Comparison of ENCODE assay signal across 19 cellular contexts in the genomic region with DNA sequence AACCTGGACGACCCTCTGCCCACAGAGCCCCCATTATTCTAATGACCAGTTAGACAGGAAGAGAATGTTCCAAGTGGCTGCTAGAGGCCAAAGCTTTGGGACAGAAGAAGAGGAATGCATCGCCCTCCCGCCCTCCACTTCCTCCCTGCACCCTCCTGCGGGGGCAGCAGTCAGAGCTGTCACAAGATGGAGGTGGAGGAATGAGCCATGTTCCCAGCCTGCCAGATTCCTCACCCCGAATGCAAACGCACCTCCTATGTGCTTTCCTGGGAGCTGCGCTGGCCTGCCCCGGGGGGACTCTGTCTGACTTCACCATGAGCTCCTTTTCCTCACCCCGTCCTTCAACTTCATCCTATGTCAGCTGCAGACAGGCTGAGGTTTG. TPM values are rescaled to one million over a fixed set of nuclear protein-coding genes. Genes with fewer than 3 reads are reported as not detected.
A peak's percentile ranks its signal among the peaks of the same experiment; 100 is the strongest.
DNase-seq lines count a peak whose midpoint lies in the region; ATAC-seq and TF ChIP-seq lines count a peak whose summit lies in the region.
"Had no signal": no experiment of that assay in that cellular context is flagged by ENCODE, and none has a peak within 500 bp of the region (broad histone marks: within the 10 kb centered on the region; RNA-seq: fewer than 3 reads in every experiment).

No MANE protein-coding gene starts in this region.

- H3K4me1 ChIP-seq in DND-41 (ENCODE audit: insufficient read depth, low read length), result peaks cover 8% of the 10 kb centered on the region
- H3K4me1 ChIP-seq: adrenal gland, Caco-2, pancreas had no signal

- H3K36me3 Mint-ChIP-seq in nephron progenitor cell (ENCODE audit: low read depth) (peaks cover 23% of the 10 kb centered on the region), natural killer cell (no peaks in the 10 kb centered on the region)
- peaks cover 37% of the 10 kb centered on the region for H3K36me3 Mint-ChIP-seq in CD4-positive, alpha-beta T cell (ENCODE audit: low read depth)

- intact Hi-C loops in CD4-positive, alpha-beta T cell (cut with DNase I, micrococcal nuclease), result loop anchor here in 1 of 2 experiments (5.0 kb wide), 2 partner anchors 97 to 217 kb away; partner anchors contain the start of gene LPAR2
- intact Hi-C loops in natural killer cell (cut with micrococcal nuclease), result no loop called here

- H3K9me3 Mint-ChIP-seq in nephron progenitor cell (no peaks in the 10 kb centered on the region), natural killer cell (no peaks in the 10 kb centered on the region)
- H3K9me3 Mint-ChIP-seq in CD4-positive, alpha-beta T cell, result no peaks in the 10 kb centered on the region
- H3K9me3 Mint-ChIP-seq: activated CD4-positive, alpha-beta memory T cell treated with anti-CD3 and anti-CD28 coated beads, Interleukin-2, amount 10 ng/mL, durations not matched to agents 7 days and 5 days; effector memory CD8-positive, alpha-beta T cell had no signal

- POLR2A ChIA-PET in CD4-positive, alpha-beta T cell (lab: Charles Lee), result interaction anchor here (0.7 kb wide), 1 partner anchor 98 kb away, joined by 3 read pairs; no protein-coding TSS in a partner anchor

- H3K27me3 Mint-ChIP-seq in nephron progenitor cell (ENCODE audit: low read depth, poor library complexity), result peaks cover 14% of the 10 kb centered on the region
- no peaks in the 10 kb centered on the region for H3K27me3 Mint-ChIP-seq in CD4-positive, alpha-beta T cell
- H3K27me3 Mint-ChIP-seq in natural killer cell (ENCODE audit: low read depth in 2 of 2), result no peaks in the 10 kb centered on the region
- H3K27me3 Mint-ChIP-seq: activated CD4-positive, alpha-beta memory T cell treated with anti-CD3 and anti-CD28 coated beads, Interleukin-2, amount 10 ng/mL, durations not matched to agents 7 days and 5 days; effector memory CD8-positive, alpha-beta T cell had no signal

- no peak for ATAC-seq in DND-41 (ENCODE audit: insufficient read depth, low read depth)
- no peak for ATAC-seq in CD4-positive, alpha-beta T cell (ENCODE audit: poor library complexity)
- no peak for ATAC-seq in natural killer cell
- ATAC-seq: effector memory CD8-positive, alpha-beta T cell; pancreas had no signal

- TF ChIP-seq CTCF in DND-41 (IDR thresholded peaks at IDR 0.05; ENCODE audit: borderline replicate concordance, extremely low read depth, low read length, poor library complexity, severe bottlenecking) (peak; percentile 40), NB4 (IDR thresholded peaks at IDR 0.05; ENCODE audit: low read depth, low read length) (peak; percentile 11), nephron progenitor cell (IDR thresholded peaks at IDR 0.05) (no peak), GM13977 (IDR thresholded peaks at IDR 0.05; ENCODE audit: extremely low read depth, insufficient read depth, missing control alignments) (no peak), natural killer cell (IDR thresholded peaks at IDR 0.05) (no peak)
- no peak for TF ChIP-seq CTCF in CD4-positive, alpha-beta T cell (IDR thresholded peaks at IDR 0.05)

- CTCF ChIA-PET in CD4-positive, alpha-beta T cell (lab: Charles Lee), result interaction anchor here (0.8 to 4.2 kb wide), 3 partner anchors 30 to 114 kb away, joined by 3 to 57 read pairs (median 4); partner anchors contain the start of gene GMIP

- in situ Hi-C loops in GM13977 (cut with MboI; ENCODE audit: low pct_unique_long_range_greater_than_20kb, low sequenced_read_pairs, unreplicated experiment), result loop anchor here (25.0 kb wide), 2 partner anchors 432 to 707 kb away; no protein-coding TSS in a partner anchor

- H3K4me3 Mint-ChIP-seq in nephron progenitor cell (no peak overlapping the region), natural killer cell (no peak overlapping the region)
- H3K4me3 Mint-ChIP-seq in CD4-positive, alpha-beta T cell, result no peak overlapping the region
- H3K4me3 Mint-ChIP-seq: activated CD4-positive, alpha-beta memory T cell treated with anti-CD3 and anti-CD28 coated beads, Interleukin-2, amount 10 ng/mL, durations not matched to agents 7 days and 5 days; effector memory CD8-positive, alpha-beta T cell had no signal

- H4K20me1 ChIP-seq in DND-41 (ENCODE audit: insufficient read depth, low read length), result peaks cover 35% of the 10 kb centered on the region

- peaks cover 45% of the 10 kb centered on the region for H3K36me3 ChIP-seq in DND-41 (ENCODE audit: insufficient read depth, low read length)

- H3K9ac ChIP-seq in DND-41 (ENCODE audit: low read depth, low read length), result no peak overlapping the region

- H3K27me3 ChIP-seq in DND-41 (ENCODE audit: insufficient read depth, low read length, poor library complexity), result no peaks in the 10 kb centered on the region
- no peaks in the 10 kb centered on the region for H3K27me3 ChIP-seq in CD4-positive, alpha-beta T cell (ENCODE audit: control insufficient read depth, insufficient read depth, low read length)
- H3K27me3 ChIP-seq: adrenal gland, pancreas, Peyer's patch, suprapubic skin had no signal

- H3K27ac ChIP-seq in DND-41 (ENCODE audit: low read length), result no peak overlapping the region; the same call in 1 of the 2 replicates
- H3K27ac ChIP-seq in caudate nucleus (ENCODE audit: low read depth, low read length), result peak overlapping the region; percentile 53
- H3K27ac ChIP-seq in CD4-positive, alpha-beta T cell (ENCODE audit: low read depth, low read length), result no peak overlapping the region
- H3K27ac ChIP-seq: adrenal gland, pancreas, Peyer's patch, suprapubic skin had no signal

- peaks cover 5% of the 10 kb centered on the region for H3K79me2 ChIP-seq in DND-41 (ENCODE audit: insufficient read depth, low read length)

- no peaks in the 10 kb centered on the region for H3K9me3 ChIP-seq in DND-41 (ENCODE audit: insufficient read depth, low read length, severe bottlenecking)
- no peaks in the 10 kb centered on the region for H3K9me3 ChIP-seq in CD4-positive, alpha-beta T cell (ENCODE audit: control insufficient read depth, low read length)
- H3K9me3 ChIP-seq: adrenal gland, Caco-2, pancreas, Peyer's patch, suprapubic skin had no signal

- no peak overlapping the region for H2AFZ ChIP-seq in DND-41 (ENCODE audit: low read depth, low read length)

- no peak for TF ChIP-seq POLR2A in NB4 (IDR thresholded peaks at IDR 0.05; ENCODE audit: extremely low read depth, insufficient read length)

- no peak for DNase-seq in DND-41
- peak; percentile 34 for DNase-seq in NB4 (ENCODE audit: low read depth)
- DNase-seq in caudate nucleus (lab: John Stamatoyannopoulos, UW), result peak in 44 of 61 donors; percentile 7 to 88 (median 52)
- DNase-seq in nephron progenitor cell, result no peak
- DNase-seq in MV-4-11 (lab: John Stamatoyannopoulos, UW), result no peak
- no peak for DNase-seq in GM13977 (ENCODE audit: low spot score)
- DNase-seq in CD4-positive, alpha-beta T cell, result no peak
- no peak for DNase-seq in natural killer cell
- DNase-seq: activated CD4-positive, alpha-beta memory T cell treated with anti-CD3 and anti-CD28 coated beads, Interleukin-2, amount 10 ng/mL, durations not matched to agents 7 days and 5 days; adrenal gland; effector memory CD8-positive, alpha-beta T cell; GF-D8; NCI-H1092 treated with DMSO at 0.1 percent for 48 hours; NCI-H748 treated with DMSO at 0.1 percent for 48 hours; pancreas; Peyer's patch; stimulated activated CD4-positive, alpha-beta T cell treated with anti-CD3 and anti-CD28 coated beads, Interleukin-2, amount 100 ng/mL, for 48 hours had no signal

- H3K4me3 ChIP-seq in DND-41 (ENCODE audit: low read depth in 1 of 2, low read length in 2 of 2) (no peak overlapping the region), NB4 (ENCODE audit: low read depth, low read length) (no peak overlapping the region)
- H3K4me3 ChIP-seq: adrenal gland, pancreas, Peyer's patch, suprapubic skin had no signal

- H3K4me1 Mint-ChIP-seq in nephron progenitor cell, result peaks cover 59% of the 10 kb centered on the region
- H3K4me1 Mint-ChIP-seq in CD4-positive, alpha-beta T cell (ENCODE audit: low read depth), result peaks cover 17% of the 10 kb centered on the region
- peaks cover 6 to 22% of the 10 kb centered on the region in 2 donors for H3K4me1 Mint-ChIP-seq in natural killer cell

- H3K4me2 ChIP-seq in DND-41 (ENCODE audit: insufficient read depth, low read length), result no peak overlapping the region

- H3K27ac Mint-ChIP-seq in nephron progenitor cell (peak overlapping the region; percentile 88), natural killer cell (peak overlapping the region in 1 of 2 donors; percentile 53)
- H3K27ac Mint-ChIP-seq in CD4-positive, alpha-beta T cell, result no peak overlapping the region
- H3K27ac Mint-ChIP-seq: activated CD4-positive, alpha-beta memory T cell treated with anti-CD3 and anti-CD28 coated beads, Interleukin-2, amount 10 ng/mL, durations not matched to agents 7 days and 5 days had no signal

RNA-seq across cellular contexts. Expression of gene YJEFN3, which starts 1.7 kb away (rescaled TPM):
- total RNA-seq in CD4-positive, alpha-beta T cell, result 1 to 10 TPM; 3.7 to 4.4 TPM
- total RNA-seq in natural killer cell, result 1 to 10 TPM; 4.0 to 6.0 (median 4.3) TPM

RNA-seq across cellular contexts. Expression of gene CILP2, which starts 7.7 kb away (rescaled TPM):
- 1 to 10 TPM; 1.1 to 1.7 TPM for total RNA-seq in CD4-positive, alpha-beta T cell
- under 1 TPM; 0.05 to 0.20 (median 0.11) TPM for total RNA-seq in natural killer cell
- total RNA-seq: Peyer's patch had no signal

RNA-seq across cellular contexts. Expression of gene NDUFA13, which starts 14.4 kb away (rescaled TPM):
- 100 to 1,000 TPM; 145 to 156 TPM for total RNA-seq in CD4-positive, alpha-beta T cell
- total RNA-seq in natural killer cell, result 100 to 1,000 TPM; 165 to 191 (median 188) TPM

RNA-seq across cellular contexts. Expression of gene TSSK6, which starts 15.1 kb away (rescaled TPM):
- 1 to 10 TPM; 3.4 to 5.5 TPM for total RNA-seq in CD4-positive, alpha-beta T cell
- 1 to 10 TPM; 2.2 to 2.5 (median 2.3) TPM for total RNA-seq in natural killer cell

Comparison
In these comparisons a context has a peak if more than half of its experiments do, and no peak if none do; other contexts are left out.
1. DNase-seq: peak in NB4 (single experiment) and caudate nucleus (44 of 61); none in DND-41 (single experiment), nephron progenitor cell (single experiment), MV-4-11 (single experiment), GM13977 (single experiment), CD4-positive, alpha-beta T cell (0 of 10) and natural killer cell (single experiment).
2. CTCF ChIP-seq: peak in DND-41 (single experiment) and NB4 (single experiment); none in nephron progenitor cell (single experiment), GM13977 (single experiment), CD4-positive, alpha-beta T cell (single experiment) and natural killer cell (single experiment).